21 cellular contexts compared by ENCODE assay signal in the genomic region with DNA sequence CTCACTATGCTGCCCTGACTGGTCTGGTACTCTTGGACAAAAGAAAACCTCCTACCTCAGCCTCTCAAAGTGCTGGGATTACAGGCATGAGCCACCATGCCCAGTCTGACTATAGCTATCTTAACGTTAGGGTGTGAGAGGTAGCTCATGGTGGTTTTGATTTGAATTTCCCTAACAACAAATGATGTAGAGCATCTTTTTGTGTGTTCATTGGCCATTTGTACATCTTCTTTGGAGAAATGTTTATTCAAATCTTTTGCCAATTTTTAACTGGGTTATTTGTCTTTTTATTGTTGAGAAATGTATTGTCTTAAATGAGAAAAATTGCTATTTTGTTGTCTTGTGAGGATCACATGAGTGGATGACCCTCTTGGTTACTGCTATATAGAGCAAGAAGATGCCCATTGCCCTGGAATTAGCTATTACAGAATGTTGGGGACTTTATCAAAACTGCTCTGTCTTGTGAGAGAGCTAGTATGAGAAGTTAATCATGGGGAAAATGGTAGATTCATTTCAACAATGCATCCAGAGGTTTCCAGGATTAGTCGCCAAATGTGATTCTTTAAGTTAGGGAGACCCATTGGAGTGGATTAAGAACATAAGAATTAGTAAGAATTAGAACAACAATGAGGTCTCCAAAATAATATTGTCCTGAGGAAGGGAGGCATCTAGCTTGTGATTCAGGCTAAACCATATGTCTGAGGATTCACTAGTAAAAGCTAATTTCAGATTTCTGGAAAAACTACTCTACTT.
DNase-seq lines count a peak whose midpoint lies in the region; ATAC-seq, FAIRE-seq and TF ChIP-seq lines count a peak whose summit lies in the region.
"Had no signal": no experiment of that assay in that cellular context is flagged by ENCODE, and none has a peak within 500 bp of the region (broad histone marks: within the 10 kb centered on the region; RNA-seq: fewer than 3 reads in every experiment).

No MANE protein-coding gene starts in this region.

- TF ChIP-seq CTCF in bronchial epithelial cell (IDR thresholded peaks at IDR 0.05; ENCODE audit: insufficient read depth, low read length, severe bottlenecking) (no peak), osteoblast (IDR thresholded peaks at IDR 0.05; ENCODE audit: extremely low read depth, low read depth, low read length) (no peak)

- intact Hi-C loops in Right ventricle myocardium inferior (cut with DNase I) = no loop called here

- H3K4me2 ChIP-seq in osteoblast (ENCODE audit: insufficient read depth, low read length) = no peak overlapping the region
- H3K4me2 ChIP-seq: BLaER1, GM23338 had no signal

- H2AFZ ChIP-seq in osteoblast (ENCODE audit: low read length) = no peak overlapping the region
- H2AFZ ChIP-seq: GM23338 had no signal

- no peaks in the 10 kb centered on the region for H4K20me1 ChIP-seq in osteoblast (ENCODE audit: insufficient read depth, low read length)
- H4K20me1 ChIP-seq: BLaER1 had no signal

- H3K27me3 ChIP-seq in bronchial epithelial cell (ENCODE audit: control insufficient read depth, insufficient read depth, low read length) (no peaks in the 10 kb centered on the region), osteoblast (ENCODE audit: insufficient read depth, low read length) (no peaks in the 10 kb centered on the region)
- H3K27me3 ChIP-seq: BLaER1 had no signal

- H3K36me3 ChIP-seq in bronchial epithelial cell (ENCODE audit: control insufficient read depth, insufficient read depth, low read length) (no peaks in the 10 kb centered on the region), osteoblast (ENCODE audit: insufficient read depth, low read length) (no peaks in the 10 kb centered on the region)
- H3K36me3 ChIP-seq: BLaER1 had no signal

- H3K27me3 Mint-ChIP-seq in immature natural killer cell (ENCODE audit: low read depth in 3 of 3) = no peaks in the 10 kb centered on the region
- H3K27me3 Mint-ChIP-seq: B cell had no signal

- H3K27ac ChIP-seq in osteoblast (ENCODE audit: low read depth, low read length) = no peak overlapping the region
- H3K27ac ChIP-seq: BLaER1, C4-2B had no signal

- DNase-seq in EH (ENCODE audit: low read depth) (peak; percentile 52), ELR (ENCODE audit: low read depth) (peak; percentile 48), bronchial epithelial cell (ENCODE audit: low read depth) (no peak), osteoblast (ENCODE audit: insufficient read length, low spot score, missing footprints) (peak; percentile 34), DMS53 treated with DMSO at 0.1 percent for 48 hours (lab: John Stamatoyannopoulos, UW; ENCODE audit: unreplicated experiment) (no peak), immature natural killer cell (no peak), Right ventricle myocardium inferior (ENCODE audit: missing footprints) (no peak)
- DNase-seq: Caco-2; CD4-positive, CD25-positive, alpha-beta regulatory T cell; CD8-positive, alpha-beta T cell; DMS153; DMS79; GDM1; H9 had no signal

- H3K9me3 ChIP-seq in osteoblast (ENCODE audit: low read depth, low read length) = no peaks in the 10 kb centered on the region
- H3K9me3 ChIP-seq: BLaER1, Caco-2 had no signal

- H3K4me1 Mint-ChIP-seq in immature natural killer cell = no peaks in the 10 kb centered on the region
- H3K4me1 Mint-ChIP-seq: B cell; CD4-positive, CD25-positive, alpha-beta regulatory T cell; GM23338; H9 had no signal

- no peaks in the 10 kb centered on the region for H3K79me2 ChIP-seq in osteoblast (ENCODE audit: insufficient read depth, low read length)

- FAIRE-seq in bronchial epithelial cell (lab: Jason Lieb, UNC) = peak; percentile 7
- FAIRE-seq: GM12878, GM19239 had no signal

- ATAC-seq in Right ventricle myocardium inferior = no peak
- ATAC-seq: CD8-positive, alpha-beta T cell; GM12878; GM23338; HCT116 had no signal

- no peak overlapping the region for H3K27ac Mint-ChIP-seq in immature natural killer cell
- H3K27ac Mint-ChIP-seq: B cell; CD4-positive, CD25-positive, alpha-beta regulatory T cell; CD8-positive, alpha-beta T cell; GM23338; H9 had no signal

- H3K4me1 ChIP-seq in osteoblast (ENCODE audit: insufficient read depth, low read length) = no peaks in the 10 kb centered on the region
- H3K4me1 ChIP-seq: BLaER1, Caco-2 had no signal

- H3K9me3 Mint-ChIP-seq in immature natural killer cell = peaks cover 0 to 8% (median 0%) of the 10 kb centered on the region in 6 donors
- H3K9me3 Mint-ChIP-seq: CD4-positive, CD25-positive, alpha-beta regulatory T cell; CD8-positive, alpha-beta T cell had no signal

- no peak overlapping the region for H3K4me3 Mint-ChIP-seq in immature natural killer cell
- H3K4me3 Mint-ChIP-seq: B cell; CD4-positive, CD25-positive, alpha-beta regulatory T cell; CD8-positive, alpha-beta T cell; GM23338; H9 had no signal

- H3K4me3 ChIP-seq in bronchial epithelial cell (ENCODE audit: low read depth, low read length) (no peak overlapping the region), osteoblast (ENCODE audit: insufficient read depth, low read length) (no peak overlapping the region)
- H3K4me3 ChIP-seq: BLaER1, GM12878, GM23338 had no signal

- H3K36me3 Mint-ChIP-seq in immature natural killer cell = no peaks in the 10 kb centered on the region
- H3K36me3 Mint-ChIP-seq: CD4-positive, CD25-positive, alpha-beta regulatory T cell; CD8-positive, alpha-beta T cell had no signal

Comparison
In these comparisons a context has a peak if more than half of its experiments do, and no peak if none do; other contexts are left out.
1. DNase-seq: peak in EH (single experiment), ELR (single experiment) and osteoblast (single experiment); none in bronchial epithelial cell (single experiment), DMS53 treated with DMSO at 0.1 percent for 48 hours (single experiment), immature natural killer cell (0 of 3) and Right ventricle myocardium inferior (single experiment).